Comparison of ENCODE assay signal across 27 cellular contexts in the genomic region with DNA sequence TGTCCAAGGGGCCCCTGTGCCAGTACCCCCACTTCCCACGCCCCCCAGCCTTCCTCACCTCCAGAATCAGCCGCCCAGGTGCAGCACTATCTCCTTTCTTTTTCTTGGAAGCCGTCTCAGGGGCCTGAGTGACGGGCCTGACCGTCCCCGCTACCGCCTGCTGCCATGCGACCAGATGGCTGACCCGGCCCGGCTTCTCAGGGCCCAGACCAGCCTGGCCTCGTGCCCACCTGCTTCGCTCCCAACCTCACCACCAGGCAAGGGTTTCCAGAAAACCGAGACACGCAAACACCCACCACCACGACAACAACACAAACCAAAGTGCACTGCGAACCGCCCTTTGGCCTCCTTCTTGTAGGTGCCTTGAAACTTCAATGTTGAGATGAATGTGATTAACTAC.
"Had no signal": no experiment of that assay in that cellular context is flagged by ENCODE, and none has a peak within 500 bp of the region (broad histone marks: within the 10 kb centered on the region; RNA-seq: fewer than 3 reads in every experiment).

No MANE protein-coding gene starts in this region.

- H3K4me1 Mint-ChIP-seq: naive B cell had no signal

- H3K27me3 ChIP-seq: dorsolateral prefrontal cortex, ovary, sigmoid colon had no signal

- H3K4me3 Mint-ChIP-seq: activated naive CD8-positive, alpha-beta T cell; activated T-cell treated with anti-CD3 and anti-CD28 coated beads, Interleukin-2, amount 50 U/mL, for 72 hours; mesothelial cell of epicardium; stimulated activated effector memory CD8-positive, alpha-beta T cell treated with anti-CD3 and anti-CD28 coated beads, Interleukin-12 subunit alpha, Interleukin-12 subunit beta, amount 100 ng/mL, for 72 hours; stimulated activated naive CD8-positive, alpha-beta T cell treated with anti-CD3 and anti-CD28 coated beads, Interleukin-15, Interleukin-2, amounts not matched to agents 100 ng/mL and 50 ng/mL, for 24 hours had no signal

- H3K9me3 ChIP-seq: ovary, psoas muscle, sigmoid colon, thoracic aorta had no signal

- DNase-seq: activated CD4-positive, alpha-beta T cell treated with anti-CD3 and anti-CD28 coated beads for 4 hours; activated CD4-positive, alpha-beta T cell treated with anti-CD3 and anti-CD28 coated beads, Interleukin-2, amount 50 U/mL, for 4 hours; activated naive CD4-positive, alpha-beta T cell; activated T-cell treated with anti-CD3 and anti-CD28 coated beads for 4 hours; activated T-cell treated with anti-CD3 and anti-CD28 coated beads, Interleukin-2, amount 50 U/mL, for 72 hours; anterior cingulate cortex; cerebellar nuclear complex; effector memory CD4-positive, alpha-beta T cell; islet precursor cell; left cardiac atrium; mammary epithelial cell; naive B cell; ovary; psoas muscle; sigmoid colon; small intestine; stimulated activated CD4-positive, alpha-beta T cell treated with anti-CD3 and anti-CD28 coated beads, Interleukin-4, amount 100 ng/mL, for 24 hours; trophoblast cell had no signal

- ATAC-seq: activated T-cell treated with anti-CD3 and anti-CD28 coated beads, Interleukin-2, amount 50 U/mL, for 72 hours; left cardiac atrium; psoas muscle; stimulated activated effector memory CD8-positive, alpha-beta T cell treated with anti-CD3 and anti-CD28 coated beads, Interleukin-12 subunit alpha, Interleukin-12 subunit beta, amount 100 ng/mL, for 72 hours had no signal

- FAIRE-seq: frontal cortex, small intestine, urothelium cell line had no signal

- H3K36me3 Mint-ChIP-seq: activated naive CD8-positive, alpha-beta T cell; mesothelial cell of epicardium; naive B cell; stimulated activated effector memory CD8-positive, alpha-beta T cell treated with anti-CD3 and anti-CD28 coated beads, Interleukin-12 subunit alpha, Interleukin-12 subunit beta, amount 100 ng/mL, for 72 hours had no signal

- H3K27ac ChIP-seq: coronary artery, dorsolateral prefrontal cortex, ovary, psoas muscle, sigmoid colon, thoracic aorta had no signal

- H3K27ac Mint-ChIP-seq: activated naive CD8-positive, alpha-beta T cell; activated T-cell treated with anti-CD3 and anti-CD28 coated beads, Interleukin-2, amount 50 U/mL, for 72 hours; mesothelial cell of epicardium; naive B cell; stimulated activated effector memory CD8-positive, alpha-beta T cell treated with anti-CD3 and anti-CD28 coated beads, Interleukin-12 subunit alpha, Interleukin-12 subunit beta, amount 100 ng/mL, for 72 hours; stimulated activated naive CD8-positive, alpha-beta T cell treated with anti-CD3 and anti-CD28 coated beads, Interleukin-15, Interleukin-2, amounts not matched to agents 100 ng/mL and 50 ng/mL, for 24 hours had no signal

- H3K27me3 Mint-ChIP-seq: activated naive CD8-positive, alpha-beta T cell; naive B cell; stimulated activated naive CD8-positive, alpha-beta T cell treated with anti-CD3 and anti-CD28 coated beads, Interleukin-15, Interleukin-2, amounts not matched to agents 100 ng/mL and 50 ng/mL, for 24 hours had no signal

- H3K36me3 ChIP-seq: ovary, sigmoid colon, thoracic aorta had no signal

- H3K9me3 Mint-ChIP-seq: activated T-cell treated with anti-CD3 and anti-CD28 coated beads, Interleukin-2, amount 50 U/mL, for 72 hours; mesothelial cell of epicardium; naive B cell; stimulated activated effector memory CD8-positive, alpha-beta T cell treated with anti-CD3 and anti-CD28 coated beads, Interleukin-12 subunit alpha, Interleukin-12 subunit beta, amount 100 ng/mL, for 72 hours; stimulated activated naive CD8-positive, alpha-beta T cell treated with anti-CD3 and anti-CD28 coated beads, Interleukin-15, Interleukin-2, amounts not matched to agents 100 ng/mL and 50 ng/mL, for 24 hours had no signal

- H3K4me3 ChIP-seq: coronary artery, dorsolateral prefrontal cortex, ovary, psoas muscle, sigmoid colon, thoracic aorta had no signal
